In genomic region chrX:136057567-136057966, GRCh38 we compare ENCODE assay signal across 14 cellular contexts.
"Had no signal": no experiment of that assay in that cellular context is flagged by ENCODE, and none has a peak within 500 bp of the region (broad histone marks: within the 10 kb centered on the region; RNA-seq: fewer than 3 reads in every experiment).

No MANE protein-coding gene starts in this region.

- H3K4me3 ChIP-seq: dorsolateral prefrontal cortex, heart right ventricle, skin epidermis, tibial nerve had no signal

- H3K4me2 ChIP-seq: SK-N-SH had no signal

- H3K9ac ChIP-seq: SK-N-SH had no signal

- H3K27ac ChIP-seq: dorsolateral prefrontal cortex had no signal

- H3K27me3 ChIP-seq: heart right ventricle, tibial nerve had no signal

- H3K4me1 ChIP-seq: tibial nerve had no signal

- FAIRE-seq: islet of Langerhans had no signal

- ATAC-seq: activated T-helper 17 cell treated with anti-CD3 and anti-CD28 coated beads, Interleukin-2, amount 50 U/mL, for 72 hours; heart right ventricle; WTC11 had no signal

- H3K9me3 ChIP-seq: heart right ventricle, SK-N-SH, tibial nerve had no signal

- H3K36me3 ChIP-seq: heart right ventricle, tibial nerve had no signal

- DNase-seq: activated CD4-positive, alpha-beta T cell treated with anti-CD3 and anti-CD28 coated beads for 48 hours; activated naive CD4-positive, alpha-beta T cell treated with anti-CD3 and anti-CD28 coated beads for 36 hours; activated T-cell treated with anti-CD3 and anti-CD28 coated beads for 4 hours; cerebellar nuclear complex; dorsolateral prefrontal cortex; foreskin melanocyte; heart right ventricle; mammary epithelial cell; SK-N-SH had no signal
